ENCODE assay signal across 8 cellular contexts in the genomic region with DNA sequence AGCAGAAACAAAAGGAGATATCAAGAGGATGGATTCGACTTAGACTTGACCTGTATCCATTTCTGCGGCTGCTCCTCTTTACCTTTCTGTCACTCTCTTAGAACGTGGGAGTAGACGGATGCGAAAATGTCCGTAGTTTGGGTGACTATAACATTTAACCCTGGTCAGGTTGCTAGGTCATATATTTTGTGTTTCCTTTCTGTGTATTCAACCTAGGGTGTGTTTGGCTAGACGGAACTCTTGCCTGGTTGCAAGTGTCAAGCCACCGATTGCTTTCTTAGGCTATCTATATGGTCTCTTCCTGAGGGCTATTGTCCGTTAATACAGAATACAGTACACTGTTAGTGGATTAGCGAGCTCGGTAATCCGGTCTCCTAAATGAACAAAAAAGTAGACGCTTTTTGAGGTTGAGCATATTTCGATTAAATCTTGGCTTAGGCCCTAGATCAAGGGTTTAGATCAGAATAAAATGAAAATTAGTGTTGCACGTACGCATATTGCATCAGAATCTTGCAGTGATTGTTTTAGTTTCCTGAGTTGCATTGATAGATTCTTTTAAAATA. TPM values are rescaled to one million over a fixed set of nuclear protein-coding genes. Genes with fewer than 3 reads are reported as not detected.
DNase-seq lines count a peak whose midpoint lies in the region; ATAC-seq and TF ChIP-seq lines count a peak whose summit lies in the region.

No MANE protein-coding gene starts in this region.

- TF ChIP-seq CTCF in heart right ventricle (IDR thresholded peaks at IDR 0.05) = no peak
- TF ChIP-seq CTCF in fibroblast of the aortic adventitia (IDR thresholded peaks at IDR 0.05; ENCODE audit: insufficient read depth, low read length) = no peak
- no peak for TF ChIP-seq CTCF in sigmoid colon (IDR thresholded peaks at IDR 0.05)

- ATAC-seq in heart right ventricle (no peak), Right ventricle myocardium inferior (no peak), GM19324 (IDR thresholded peaks at IDR 0.05; ENCODE audit: low FRiP score, unreplicated experiment) (no peak)

- TF ChIP-seq POLR2A in sigmoid colon (IDR thresholded peaks at IDR 0.05) = no peak

- H3K4me1 ChIP-seq in heart right ventricle (peaks cover 5 to 45% (median 28%) of the 10 kb centered on the region in 9 donors), sigmoid colon (peaks cover 2 to 32% (median 23%) of the 10 kb centered on the region in 4 donors)

- peaks cover 39% of the 10 kb centered on the region for H3K4me1 Mint-ChIP-seq in T-helper 2 cell treated with Interferon-gamma antibody and Interleukin-4, amounts not matched to agents 5 μg/mL and 100 μg/mL, for 36 hours (ENCODE audit: low read depth)

- 1% methylated on average over 16 of the region's 16 CpGs for WGBS in heart right ventricle, 2 donors
- 0 to 1% methylated on average over 16 of the region's 16 CpGs for WGBS in sigmoid colon, 2 donors

- peak overlapping the region; percentile 77 to 90 (median 85) for H3K4me3 ChIP-seq in heart right ventricle
- peak overlapping the region; percentile 87 for H3K4me3 ChIP-seq in fibroblast of the aortic adventitia (ENCODE audit: low read depth, low read length)
- H3K4me3 ChIP-seq in sigmoid colon = peak overlapping the region; percentile 82 to 98 (median 91)

- DNase-seq in heart right ventricle = no peak
- DNase-seq in Right ventricle myocardium inferior (ENCODE audit: missing footprints) = no peak
- no peak for DNase-seq in T-helper 2 cell treated with Interferon-gamma antibody and Interleukin-4, amounts not matched to agents 5 μg/mL and 100 μg/mL, for 36 hours (ENCODE audit: low spot score)
- peak; percentile 50 for DNase-seq in fibroblast of the aortic adventitia (ENCODE audit: low read depth)
- no peak for DNase-seq in sigmoid colon
- no peak for DNase-seq in NK-92 treated with Interleukin-12 subunit alpha and Interleukin-12 subunit beta, amount 100 ng/mL, for 24 hours (lab: John Stamatoyannopoulos, UW)
- DNase-seq in kidney tubule cell (ENCODE audit: low spot score) = no peak

- H3K36me3 Mint-ChIP-seq in T-helper 2 cell treated with Interferon-gamma antibody and Interleukin-4, amounts not matched to agents 5 μg/mL and 100 μg/mL, for 36 hours (ENCODE audit: low read depth) = peaks cover 38% of the 10 kb centered on the region

- peak overlapping the region; percentile 89 for H3K27ac Mint-ChIP-seq in T-helper 2 cell treated with Interferon-gamma antibody and Interleukin-4, amounts not matched to agents 5 μg/mL and 100 μg/mL, for 36 hours

- intact Hi-C loops in heart right ventricle (cut with DNase I) (loop anchor here in 9 of 10 donors (5.0 to 10.0 kb wide), 17 partner anchors 63 to 688 kb away; no protein-coding TSS in a partner anchor), Right ventricle myocardium inferior (cut with DNase I) (loop anchor here (5.0 to 10.0 kb wide), 7 partner anchors 47 to 683 kb away; a partner anchor contains a TSS), sigmoid colon (cut with DNase I) (loop anchor here (5.0 kb wide), 1 partner anchor 523 kb away; no protein-coding TSS in a partner anchor)

- no peaks in the 10 kb centered on the region for H3K27me3 ChIP-seq in heart right ventricle
- no peaks in the 10 kb centered on the region for H3K27me3 ChIP-seq in sigmoid colon

- H3K27ac ChIP-seq in heart right ventricle = peak overlapping the region; percentile 91 to 99 (median 98)
- H3K27ac ChIP-seq in sigmoid colon = peak overlapping the region; percentile 95 to 99 (median 98)

- H3K27me3 Mint-ChIP-seq in T-helper 2 cell treated with Interferon-gamma antibody and Interleukin-4, amounts not matched to agents 5 μg/mL and 100 μg/mL, for 36 hours (ENCODE audit: low read depth) = peaks cover 3% of the 10 kb centered on the region

- H3K36me3 ChIP-seq in heart right ventricle = no peaks in the 10 kb centered on the region
- no peaks in the 10 kb centered on the region for H3K36me3 ChIP-seq in sigmoid colon

- H3K9me3 ChIP-seq in heart right ventricle (no peaks in the 10 kb centered on the region), sigmoid colon (no peaks in the 10 kb centered on the region)

- H3K4me3 Mint-ChIP-seq in T-helper 2 cell treated with Interferon-gamma antibody and Interleukin-4, amounts not matched to agents 5 μg/mL and 100 μg/mL, for 36 hours = peak overlapping the region; percentile 96

- TF ChIP-seq EP300 in sigmoid colon (IDR thresholded peaks at IDR 0.05) = no peak

- H3K9me3 Mint-ChIP-seq in T-helper 2 cell treated with Interferon-gamma antibody and Interleukin-4, amounts not matched to agents 5 μg/mL and 100 μg/mL, for 36 hours = no peaks in the 10 kb centered on the region

RNA-seq across cellular contexts. Expression of a gene that starts 1.2 kb away (rescaled TPM):
- 10 to 100 TPM; 49.4 to 89.9 (median 56.9) TPM for total RNA-seq in heart right ventricle
- 10 to 100 TPM; 21.8 to 28.5 TPM for polyA plus RNA-seq in heart right ventricle
- total RNA-seq in Right ventricle myocardium inferior = 54.6 TPM
- 132 and 316 TPM in 2 replicates for total RNA-seq in fibroblast of the aortic adventitia (ENCODE audit: low replicate concordance)
- total RNA-seq in sigmoid colon = 100 to 1,000 TPM in 2 of 4 donors, 10 to 100 TPM in 2; 80.0 to 180 (median 118) TPM
- polyA plus RNA-seq in sigmoid colon = 10 to 100 TPM; 27.0 to 40.9 (median 31.2) TPM

RNA-seq across cellular contexts. Expression of a gene that starts 1.2 kb away (rescaled TPM):
- under 1 TPM; 0.17 to 0.69 (median 0.41) TPM for total RNA-seq in heart right ventricle
- polyA plus RNA-seq in heart right ventricle = under 1 TPM; 0.15 to 0.19 TPM
- total RNA-seq in Right ventricle myocardium inferior = 0.27 TPM
- 0.99 and 2.0 TPM in 2 replicates for total RNA-seq in fibroblast of the aortic adventitia (ENCODE audit: low replicate concordance)
- total RNA-seq in sigmoid colon = under 1 TPM; 0.14 to 0.36 (median 0.30) TPM
- polyA plus RNA-seq in sigmoid colon = under 1 TPM; 0.60 to 0.92 (median 0.76) TPM

RNA-seq across cellular contexts. Expression of a gene that starts 46.6 kb away (rescaled TPM):
- total RNA-seq in heart right ventricle (100 to 1,000 TPM in 5 of 10 donors, 10 to 100 TPM in 5; 90.4 to 147 (median 100) TPM), Right ventricle myocardium inferior (98.2 TPM), fibroblast of the aortic adventitia (ENCODE audit: low replicate concordance) (45.2 and 51.8 TPM in 2 replicates), sigmoid colon (10 to 100 TPM; 28.0 to 45.3 (median 37.3) TPM)
- polyA plus RNA-seq in heart right ventricle (10 to 100 TPM; 18.4 to 27.5 TPM), sigmoid colon (10 to 100 TPM in 2 of 3 donors, 1 to 10 TPM in 1; 6.9 to 18.7 (median 10.8) TPM)
